Comparison of ENCODE assay signal across 30 cellular contexts in the genomic region with DNA sequence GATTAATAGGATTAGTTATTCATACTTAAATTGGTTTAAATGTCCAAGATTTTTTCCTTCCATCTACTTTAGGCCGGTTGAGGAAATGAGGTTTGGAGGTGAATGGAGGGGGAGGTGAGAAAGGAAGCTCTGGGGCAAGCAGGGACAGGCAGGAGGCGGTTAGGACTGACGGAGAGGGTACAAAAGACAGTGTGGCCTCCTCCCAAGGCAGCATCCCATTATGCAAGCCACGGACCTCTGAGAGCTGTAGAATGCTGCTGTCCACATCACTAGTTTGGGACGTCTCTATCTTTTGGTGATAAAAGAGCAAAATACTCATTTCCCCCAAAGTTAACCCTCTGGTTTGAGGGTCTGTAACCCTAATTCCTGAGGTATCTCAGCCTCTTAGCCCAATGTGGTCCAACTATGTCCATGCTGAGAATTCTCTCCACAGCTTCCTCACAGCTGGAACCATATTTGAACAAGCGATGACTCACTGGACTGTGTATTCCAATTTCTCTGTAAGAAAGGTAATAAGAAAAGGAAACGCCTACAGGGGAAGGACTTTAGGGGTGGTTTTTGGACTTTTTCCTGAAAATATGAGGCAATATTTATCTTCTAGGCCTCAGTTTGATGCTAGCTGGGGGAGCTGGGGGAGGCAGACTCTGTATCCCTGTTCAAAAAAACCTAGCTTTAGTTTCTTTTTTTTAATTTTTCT.
A peak's percentile ranks its signal among the peaks of the same experiment; 100 is the strongest.
DNase-seq lines count a peak whose midpoint lies in the region; ATAC-seq lines count a peak whose summit lies in the region.
"Had no signal": no experiment of that assay in that cellular context is flagged by ENCODE, and none has a peak within 500 bp of the region (broad histone marks: within the 10 kb centered on the region; RNA-seq: fewer than 3 reads in every experiment).

No MANE protein-coding gene starts in this region.

- H3K9me3 ChIP-seq in SJCRH30 (replicated peaks): no peaks in the 10 kb centered on the region
- H3K9me3 ChIP-seq: adrenal gland, ovary, thoracic aorta, vagina had no signal

- peaks cover 41% of the 10 kb centered on the region for H3K4me1 ChIP-seq in SJCRH30
- H3K4me1 ChIP-seq: adrenal gland, vagina had no signal

- peak overlapping the region; percentile 92 for H3K27ac ChIP-seq in SJCRH30
- H3K27ac ChIP-seq: adrenal gland, epithelial cell of prostate, HL-60, ovary, thoracic aorta, vagina had no signal

- no peak overlapping the region for H3K4me3 ChIP-seq in SJCRH30
- H3K4me3 ChIP-seq: adrenal gland, ovary, thoracic aorta, vagina had no signal

- no peaks in the 10 kb centered on the region for H3K36me3 ChIP-seq in SJCRH30
- H3K36me3 ChIP-seq: adrenal gland, ovary, thoracic aorta, vagina had no signal

- H3K27me3 ChIP-seq in SJCRH30: no peaks in the 10 kb centered on the region
- H3K27me3 ChIP-seq: adrenal gland, ovary, vagina had no signal

- ATAC-seq in esophagus mucosa (peak; percentile 39), HG03378 (IDR thresholded peaks at IDR 0.05; ENCODE audit: unreplicated experiment) (no peak)
- ATAC-seq: HCT116; left lobe of liver; natural killer cell; right cardiac atrium; stimulated activated naive CD8-positive, alpha-beta T cell treated with anti-CD3 and anti-CD28 coated beads, Interleukin-15, Interleukin-2, amounts not matched to agents 100 U/mL and 50 U/mL, for 24 hours had no signal

- DNase-seq in HS-27A (ENCODE audit: low read depth) (peak; percentile 8), SJCRH30 (peak in 1 of 2 experiments; percentile 33), smooth muscle cell of the brain vasculature (ENCODE audit: low read depth, low spot score) (peak; percentile 49), OCI-M1 (lab: John Stamatoyannopoulos, UW) (no peak)
- DNase-seq in stimulated activated CD4-positive, alpha-beta T cell treated with anti-CD3 and anti-CD28 coated beads, Interleukin-15, amount 100 ng/mL, for 24 hours: no peak
- DNase-seq: activated CD4-positive, alpha-beta T cell treated with anti-CD3 and anti-CD28 coated beads for 1 hour; activated CD8-positive, alpha-beta memory T cell treated with anti-CD3 and anti-CD28 coated beads for 24 hours; activated T-cell treated with anti-CD3 and anti-CD28 coated beads, Interleukin-2, amount 50 U/mL, for 24 hours; adrenal gland; central memory CD4-positive, alpha-beta T cell; EL; IMR-90; midbrain; natural killer cell; NCI-H1105 treated with DMSO at 0.1 percent for 48 hours; NCI-H2029 treated with DMSO at 0.1 percent for 48 hours; NCI-H226; NCI-H82; ovary; right cardiac atrium; SIG-M5; stimulated activated naive CD8-positive, alpha-beta T cell treated with anti-CD3 and anti-CD28 coated beads, Interleukin-15, Interleukin-2, amounts not matched to agents 100 U/mL and 50 U/mL, for 24 hours had no signal

Comparison
In these comparisons a context has a peak if more than half of its experiments do, and no peak if none do; other contexts are left out.
1. DNase-seq: peak in HS-27A (single experiment) and smooth muscle cell of the brain vasculature (single experiment); none in OCI-M1 (single experiment) and stimulated activated CD4-positive, alpha-beta T cell treated with anti-CD3 and anti-CD28 coated beads, Interleukin-15, amount 100 ng/mL, for 24 hours (single experiment).